ENCODE assay signal across 20 cellular contexts in genomic region chr16:13883266-13883665, GRCh38. TPM values are rescaled to one million over a fixed set of nuclear protein-coding genes. Genes with fewer than 3 reads are reported as not detected.
DNase-seq lines count a peak whose midpoint lies in the region; ATAC-seq and TF ChIP-seq lines count a peak whose summit lies in the region.
"Had no signal": no experiment of that assay in that cellular context is flagged by ENCODE, and none has a peak within 500 bp of the region (broad histone marks: within the 10 kb centered on the region; RNA-seq: fewer than 3 reads in every experiment).

No MANE protein-coding gene starts in this region.

- H3K9me3 ChIP-seq in SK-N-MC (ENCODE audit: low read depth, low read length) = no peaks in the 10 kb centered on the region
- H3K9me3 ChIP-seq: Caco-2 had no signal

- H3K9ac ChIP-seq in SK-N-MC (ENCODE audit: insufficient read length) = no peak overlapping the region
- H3K9ac ChIP-seq: KMS-11 had no signal

- no peaks in the 10 kb centered on the region for H3K36me3 ChIP-seq in SK-N-MC (ENCODE audit: insufficient read depth, low read length)

- peak; percentile 12 for DNase-seq in DMS79 (lab: John Stamatoyannopoulos, UW)
- DNase-seq in EH (ENCODE audit: low read depth) = peak; percentile 70
- no peak for DNase-seq in SK-N-MC (ENCODE audit: low read depth, low spot score)
- DNase-seq in foreskin fibroblast = peak; percentile 3 to 8
- DNase-seq in substantia nigra (lab: John Stamatoyannopoulos, UW) = no peak
- DNase-seq in lower leg skin (ENCODE audit: low spot score in 2 of 2) = no peak
- DNase-seq: C1 segment of cervical spinal cord; Caco-2; CD4-positive, alpha-beta memory T cell; DND-41; HCEC 1CT; IMR-90; NCI-H1048; NCI-H1417 treated with DMSO at 0.1 percent for 48 hours; NCI-H187; SHP77; SW 1271 had no signal

- H3K4me3 ChIP-seq in SK-N-MC (no peak overlapping the region), foreskin fibroblast (ENCODE audit: low read depth in 1 of 2, low read length in 2 of 2) (no peak overlapping the region), lower leg skin (ENCODE audit: low read depth, poor library complexity, severe bottlenecking) (no peak overlapping the region)

- 77 to 83% methylated on average over 11 of the region's 11 CpGs for WGBS in lower leg skin, 2 donors

- TF ChIP-seq POLR2A in lower leg skin (IDR thresholded peaks at IDR 0.05) = no peak

- intact Hi-C loops in lower leg skin (cut with DNase I; ENCODE audit: low total_unique reads) = no loop called here

- TF ChIP-seq CTCF in foreskin fibroblast (IDR thresholded peaks at IDR 0.05; ENCODE audit: low read depth, low read length) (no peak), lower leg skin (IDR thresholded peaks at IDR 0.05) (no peak)

- H3K27ac ChIP-seq in SK-N-MC (peak overlapping the region; percentile 69), substantia nigra (ENCODE audit: low read depth, low read length, poor library complexity, severe bottlenecking) (no peak overlapping the region)
- H3K27ac ChIP-seq: KMS-11, RWPE1 had no signal

- ATAC-seq in GM21529 (IDR thresholded peaks at IDR 0.05; ENCODE audit: unreplicated experiment) = no peak

RNA-seq across cellular contexts. Expression of gene ERCC4, which starts 36.7 kb away (rescaled TPM):
- 10 to 100 TPM in 1 of 4 donors, 1 to 10 TPM in 3; 4.0 to 11.6 (median 6.9) TPM for total RNA-seq in lower leg skin

Comparison
In these comparisons a context has a peak if more than half of its experiments do, and no peak if none do; other contexts are left out.
1. DNase-seq: peak in DMS79 (single experiment), EH (single experiment) and foreskin fibroblast (2 of 2); none in SK-N-MC (single experiment), substantia nigra (0 of 49) and lower leg skin (0 of 2).